2 cellular contexts compared by ENCODE assay signal in genomic region chr19:38723606-38724379, GRCh38.
TF ChIP-seq lines count a peak whose summit lies in the region.

No MANE protein-coding gene starts in this region.

TF ChIP-seq in HEK293, 187 proteins besides CTCF, POLR2A, EP300 and RAD21 (continues in another document):
- peak; percentile 80 for TF ChIP-seq EGR2 (tag by site-specific recombination; IDR thresholded peaks at IDR 0.05; ENCODE audit: low read depth)
- TF ChIP-seq ZBTB21 (tag by site-specific recombination; IDR thresholded peaks at IDR 0.05): no peak
- TF ChIP-seq ZNF23 (tag by site-specific recombination; IDR thresholded peaks at IDR 0.05; ENCODE audit: borderline replicate concordance): no peak
- no peak for TF ChIP-seq KLF9 (tag by site-specific recombination; IDR thresholded peaks at IDR 0.05; ENCODE audit: low read depth)
- TF ChIP-seq ZNF423 (tag by site-specific recombination; IDR thresholded peaks at IDR 0.05): no peak
- no peak for TF ChIP-seq SCRT1 (tag by site-specific recombination; IDR thresholded peaks at IDR 0.05; ENCODE audit: borderline replicate concordance)
- TF ChIP-seq ZNF514 (tag by site-specific recombination; IDR thresholded peaks at IDR 0.05): no peak
- no peak for TF ChIP-seq ZNF202 (tag by site-specific recombination; IDR thresholded peaks at IDR 0.05; ENCODE audit: borderline replicate concordance)
- no peak for TF ChIP-seq ZNF513 (tag by site-specific recombination; IDR thresholded peaks at IDR 0.05)
- TF ChIP-seq ZNF623 (tag by site-specific recombination; IDR thresholded peaks at IDR 0.05): no peak
- TF ChIP-seq ZNF488 (tag by site-specific recombination; IDR thresholded peaks at IDR 0.05): no peak
- TF ChIP-seq ZNF768 (tag by site-specific recombination; IDR thresholded peaks at IDR 0.05): no peak
- no peak for TF ChIP-seq ZNF600 (tag by site-specific recombination; IDR thresholded peaks at IDR 0.05)
- TF ChIP-seq HIC1 (tag by site-specific recombination; IDR thresholded peaks at IDR 0.05): no peak
- TF ChIP-seq TSHZ1 (tag by site-specific recombination; IDR thresholded peaks at IDR 0.05; ENCODE audit: borderline replicate concordance): no peak
- TF ChIP-seq ZIC2 (tag by site-specific recombination; IDR thresholded peaks at IDR 0.05): peak; percentile 19; the same call in 1 of the 2 replicates
- TF ChIP-seq ZFHX2 (tag by site-specific recombination; conservative IDR thresholded peaks at IDR 0.05): peak; percentile 79
- no peak for TF ChIP-seq ZNF311 (tag by site-specific recombination; IDR thresholded peaks at IDR 0.05; ENCODE audit: borderline replicate concordance)
- no peak for TF ChIP-seq ZBTB8A (tag by site-specific recombination; IDR thresholded peaks at IDR 0.05)
- peak; percentile 27; the same call in 1 of the 2 replicates for TF ChIP-seq GLIS2 (tag by site-specific recombination; IDR thresholded peaks at IDR 0.05)
- TF ChIP-seq ZNF274 (IDR thresholded peaks at IDR 0.05; ENCODE audit: low read length): no peak
- no peak for TF ChIP-seq ZNF274 (tag by site-specific recombination; IDR thresholded peaks at IDR 0.05; ENCODE audit: borderline replicate concordance)
- no peak for TF ChIP-seq HOXD13 (CRISPR knock-in tag; IDR thresholded peaks at IDR 0.05; ENCODE audit: borderline replicate concordance)

TF ChIP-seq in K562, 482 proteins besides CTCF, POLR2A, EP300 and RAD21:
- TF ChIP-seq HNRNPLL (IDR thresholded peaks at IDR 0.05; ENCODE audit: low read depth, low read length, poor library complexity, severe bottlenecking) (no peak), TFAP4 (CRISPR knock-in tag; IDR thresholded peaks at IDR 0.05; ENCODE audit: borderline replicate concordance) (0 out of 2 replicates have a peak, but pooled peaks have one; percentile 9), ZBTB33 (CRISPR knock-in tag; IDR thresholded peaks at IDR 0.05) (0 out of 2 replicates have a peak, but pooled peaks have one; percentile 31), MITF (IDR thresholded peaks at IDR 0.05) (no peak), RBM22 (IDR thresholded peaks at IDR 0.05; ENCODE audit: low read depth, low read length, poor library complexity, severe bottlenecking) (peak; percentile 5), ZNF717 (CRISPR knock-in tag; IDR thresholded peaks at IDR 0.05) (no peak), NCOA2 (IDR thresholded peaks at IDR 0.05; ENCODE audit: partially characterized antibody in 2 of 2) (no peak), ETS2 (tag; IDR thresholded peaks at IDR 0.05; ENCODE audit: borderline replicate concordance, poor library complexity, severe bottlenecking) (no peak), ZNF511 (CRISPR knock-in tag; IDR thresholded peaks at IDR 0.05) (no peak), TSHZ1 (CRISPR knock-in tag; IDR thresholded peaks at IDR 0.05) (no peak), ZNF589 (CRISPR knock-in tag; IDR thresholded peaks at IDR 0.05; ENCODE audit: low read depth) (no peak), EGR1 (conservative IDR thresholded peaks at IDR 0.05) (0 out of 2 replicates have a peak, but pooled peaks have one; percentile 35)
TF ChIP-seq in K562: peak in this region for 4.
